Comparison of ENCODE assay signal across 17 cellular contexts in genomic region chr5:76257225-76257833, GRCh38.
"Had no signal": no experiment of that assay in that cellular context is flagged by ENCODE, and none has a peak within 500 bp of the region (broad histone marks: within the 10 kb centered on the region; RNA-seq: fewer than 3 reads in every experiment).

No MANE protein-coding gene starts in this region.

- H3K4me3 Mint-ChIP-seq: activated CD4-positive, alpha-beta T cell treated with anti-CD3 and anti-CD28 coated beads, Interleukin-2, amount 10 ng/mL, durations not matched to agents 7 days and 5 days; activated naive CD4-positive, alpha-beta T cell treated with anti-CD3 and anti-CD28 coated beads for 36 hours; neural progenitor cell had no signal

- DNase-seq: activated CD4-positive, alpha-beta T cell treated with anti-CD3 and anti-CD28 coated beads, Interleukin-2, amount 10 ng/mL, durations not matched to agents 7 days and 5 days; activated CD8-positive, alpha-beta memory T cell treated with anti-CD3 and anti-CD28 coated beads for 24 hours; activated naive CD4-positive, alpha-beta T cell treated with anti-CD3 and anti-CD28 coated beads for 36 hours; erythroblast; hypothalamus; islet precursor cell; midbrain; psoas muscle; right cardiac atrium; stimulated activated CD4-positive, alpha-beta T cell treated with anti-CD3 and anti-CD28 coated beads, Interleukin-15, amount 100 ng/mL, for 24 hours; stimulated activated CD4-positive, alpha-beta T cell treated with anti-CD3 and anti-CD28 coated beads, Interleukin-2, amount 100 ng/mL, for 48 hours; T1000; uterus had no signal

- H3K4me1 Mint-ChIP-seq: neural progenitor cell had no signal

- FAIRE-seq: endometrium, frontal cortex had no signal

- H3K36me3 Mint-ChIP-seq: neural progenitor cell had no signal

- H3K9me3 Mint-ChIP-seq: activated naive CD4-positive, alpha-beta T cell treated with anti-CD3 and anti-CD28 coated beads for 36 hours had no signal

- ATAC-seq: psoas muscle, right cardiac atrium had no signal

- H3K27ac Mint-ChIP-seq: activated naive CD4-positive, alpha-beta T cell treated with anti-CD3 and anti-CD28 coated beads for 36 hours; activated T-helper 2 cell treated with anti-CD3 and anti-CD28 coated beads, Interferon-gamma antibody, Interleukin-2, Interleukin-4, amounts not matched to agents 10 μg/mL and 5 μg/mL and 100 μg/mL, durations not matched to agents 14 hours and 24 hours and 36 hours; neural progenitor cell had no signal
